Comparison of ENCODE assay signal across 10 cellular contexts in the genomic region with DNA sequence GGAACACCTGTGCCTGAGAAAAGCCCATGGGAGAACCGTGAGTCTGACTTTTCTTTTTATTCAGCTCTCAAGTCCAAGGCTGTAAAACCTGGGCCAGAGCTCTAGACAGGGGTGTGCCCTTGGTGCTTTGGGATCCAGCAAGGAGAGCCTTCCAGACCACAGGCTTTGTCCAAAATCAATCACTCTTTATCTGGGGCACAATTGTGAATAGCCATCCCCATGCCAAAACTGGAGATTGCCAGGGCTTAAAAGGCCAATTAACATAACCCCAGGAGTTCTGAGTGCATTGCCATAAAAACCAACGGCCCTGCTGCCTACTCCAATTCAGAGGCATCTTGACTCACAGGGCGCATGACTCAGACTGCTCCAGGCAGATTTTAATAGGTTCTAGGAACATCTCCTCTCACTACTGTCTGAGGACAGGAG.
DNase-seq lines count a peak whose midpoint lies in the region; ATAC-seq and TF ChIP-seq lines count a peak whose summit lies in the region.
"Had no signal": no experiment of that assay in that cellular context is flagged by ENCODE, and none has a peak within 500 bp of the region (broad histone marks: within the 10 kb centered on the region; RNA-seq: fewer than 3 reads in every experiment).

No MANE protein-coding gene starts in this region.

- no peak for ATAC-seq in activated CD8-positive, alpha-beta memory T cell treated with anti-CD3 and anti-CD28 coated beads, Interleukin-2, amount 10 ng/mL, durations not matched to agents 7 days and 5 days
- ATAC-seq in HG03045 (IDR thresholded peaks at IDR 0.05; ENCODE audit: unreplicated experiment): no peak
- ATAC-seq: activated T-cell treated with anti-CD3 and anti-CD28 coated beads, Interleukin-2, amount 50 U/mL, for 72 hours had no signal

- H3K4me3 Mint-ChIP-seq in activated CD8-positive, alpha-beta memory T cell treated with anti-CD3 and anti-CD28 coated beads, Interleukin-2, amount 10 ng/mL, durations not matched to agents 7 days and 5 days: no peak overlapping the region
- H3K4me3 Mint-ChIP-seq: activated T-cell treated with anti-CD3 and anti-CD28 coated beads, Interleukin-2, amount 50 U/mL, for 72 hours had no signal

- no peak overlapping the region for H3K27ac ChIP-seq in coronary artery
- H3K27ac ChIP-seq: testis had no signal

- TF ChIP-seq CTCF in epithelial cell of esophagus (IDR thresholded peaks at IDR 0.05; ENCODE audit: insufficient read depth, low read depth, low read length, missing control alignments): no peak
- TF ChIP-seq CTCF in coronary artery (IDR thresholded peaks at IDR 0.05): no peak

- H3K27ac Mint-ChIP-seq in activated CD8-positive, alpha-beta memory T cell treated with anti-CD3 and anti-CD28 coated beads, Interleukin-2, amount 10 ng/mL, durations not matched to agents 7 days and 5 days: no peak overlapping the region
- H3K27ac Mint-ChIP-seq: activated T-cell treated with anti-CD3 and anti-CD28 coated beads, Interleukin-2, amount 50 U/mL, for 72 hours had no signal

- DNase-seq in HCEC 1CT (peak; percentile 57), NCI-H345 (lab: John Stamatoyannopoulos, UW) (peak; percentile 81), epithelial cell of esophagus (ENCODE audit: low read depth) (peak; percentile 93), renal cortical epithelial cell (ENCODE audit: low read depth) (peak; percentile 81), coronary artery (ENCODE audit: low spot score) (no peak)
- no peak for DNase-seq in activated CD8-positive, alpha-beta memory T cell treated with anti-CD3 and anti-CD28 coated beads, Interleukin-2, amount 10 ng/mL, durations not matched to agents 7 days and 5 days
- no peak for DNase-seq in activated CD8-positive, alpha-beta memory T cell treated with anti-CD3 and anti-CD28 coated beads, Interleukin-2, amount 50 U/mL, for 4 hours
- DNase-seq: activated T-cell treated with anti-CD3 and anti-CD28 coated beads, Interleukin-2, amount 50 U/mL, for 72 hours; testis had no signal

- H3K9me3 Mint-ChIP-seq in activated CD8-positive, alpha-beta memory T cell treated with anti-CD3 and anti-CD28 coated beads, Interleukin-2, amount 10 ng/mL, durations not matched to agents 7 days and 5 days (ENCODE audit: low read depth): no peaks in the 10 kb centered on the region
- H3K9me3 Mint-ChIP-seq: activated T-cell treated with anti-CD3 and anti-CD28 coated beads, Interleukin-2, amount 50 U/mL, for 72 hours had no signal

- H3K4me1 Mint-ChIP-seq in activated CD8-positive, alpha-beta memory T cell treated with anti-CD3 and anti-CD28 coated beads, Interleukin-2, amount 10 ng/mL, durations not matched to agents 7 days and 5 days: no peaks in the 10 kb centered on the region

- peaks cover 6% of the 10 kb centered on the region for H3K27me3 Mint-ChIP-seq in activated CD8-positive, alpha-beta memory T cell treated with anti-CD3 and anti-CD28 coated beads, Interleukin-2, amount 10 ng/mL, durations not matched to agents 7 days and 5 days

- H3K4me3 ChIP-seq in epithelial cell of esophagus (ENCODE audit: low read length) (no peak overlapping the region), coronary artery (no peak overlapping the region)
- H3K4me3 ChIP-seq: testis had no signal

- CTCF ChIA-PET in activated CD8-positive, alpha-beta memory T cell treated with anti-CD3 and anti-CD28 coated beads, Interleukin-2, amount 10 ng/mL, durations not matched to agents 7 days and 5 days (lab: Charles Lee): no interaction called here

- H3K36me3 Mint-ChIP-seq in activated CD8-positive, alpha-beta memory T cell treated with anti-CD3 and anti-CD28 coated beads, Interleukin-2, amount 10 ng/mL, durations not matched to agents 7 days and 5 days: no peaks in the 10 kb centered on the region

Comparison
In these comparisons a context has a peak if more than half of its experiments do, and no peak if none do; other contexts are left out.
1. DNase-seq: peak in HCEC 1CT (single experiment), NCI-H345 (single experiment), epithelial cell of esophagus (single experiment) and renal cortical epithelial cell (single experiment); none in activated CD8-positive, alpha-beta memory T cell treated with anti-CD3 and anti-CD28 coated beads, Interleukin-2, amount 10 ng/mL, durations not matched to agents 7 days and 5 days (single experiment), coronary artery (single experiment) and activated CD8-positive, alpha-beta memory T cell treated with anti-CD3 and anti-CD28 coated beads, Interleukin-2, amount 50 U/mL, for 4 hours (single experiment).